In the genomic region with DNA sequence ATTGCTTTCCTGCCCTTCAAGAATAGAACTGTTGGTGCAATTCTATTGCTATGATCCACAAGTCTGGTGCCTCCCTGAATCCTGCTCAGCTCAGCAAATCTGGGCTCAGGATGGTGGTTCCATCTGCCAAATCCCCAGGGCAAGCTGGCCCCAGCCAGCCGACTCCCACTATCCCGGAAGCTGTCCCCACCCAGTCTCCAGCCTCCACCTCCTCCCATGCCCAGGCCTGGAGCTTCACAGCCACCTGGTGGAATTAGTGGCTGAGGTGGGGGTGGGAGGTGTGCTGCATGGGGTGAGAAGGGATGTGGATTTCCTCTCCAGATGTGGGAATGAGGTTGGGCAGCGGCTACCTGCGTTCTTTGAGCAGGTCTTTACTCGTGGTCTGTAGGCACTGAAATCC, we compare ENCODE assay signal across 19 cellular contexts.
DNase-seq lines count a peak whose midpoint lies in the region; ATAC-seq, FAIRE-seq and TF ChIP-seq lines count a peak whose summit lies in the region.
"Had no signal": no experiment of that assay in that cellular context is flagged by ENCODE, and none has a peak within 500 bp of the region (broad histone marks: within the 10 kb centered on the region; RNA-seq: fewer than 3 reads in every experiment).

No MANE protein-coding gene starts in this region.

- H2AFZ ChIP-seq in keratinocyte (ENCODE audit: control insufficient read depth, low read length) (peak overlapping the region; percentile 6), H9 (ENCODE audit: low read length) (no peak overlapping the region)
- H2AFZ ChIP-seq: GM23338 had no signal

- no peak overlapping the region for H3K4me3 Mint-ChIP-seq in H9
- no peak overlapping the region for H3K4me3 Mint-ChIP-seq in activated CD8-positive, alpha-beta memory T cell treated with anti-CD3 and anti-CD28 coated beads, Interleukin-2, amount 10 ng/mL, durations not matched to agents 7 days and 5 days
- H3K4me3 Mint-ChIP-seq: CD4-positive, CD25-positive, alpha-beta regulatory T cell; GM23338 had no signal

- H4K91ac ChIP-seq in H9 (ENCODE audit: insufficient read length, low read depth, low read length) = no peak overlapping the region

- H3K4me2 ChIP-seq in keratinocyte (ENCODE audit: control insufficient read depth, extremely low read depth, insufficient read depth, low read depth, low read length) (peak overlapping the region; percentile 9), H9 (ENCODE audit: insufficient read depth, insufficient read length, low read length) (no peak overlapping the region)
- H3K4me2 ChIP-seq: GM23338, KMS-11 had no signal

- no peak overlapping the region for H2BK20ac ChIP-seq in H9 (ENCODE audit: low read depth, low read length, poor library complexity, severe bottlenecking)

- H3K9me3 Mint-ChIP-seq in H9 = no peaks in the 10 kb centered on the region; a peak in 1 of 5 replicates
- no peaks in the 10 kb centered on the region for H3K9me3 Mint-ChIP-seq in activated CD8-positive, alpha-beta memory T cell treated with anti-CD3 and anti-CD28 coated beads, Interleukin-2, amount 10 ng/mL, durations not matched to agents 7 days and 5 days (ENCODE audit: low read depth)

- H2BK15ac ChIP-seq in H9 (ENCODE audit: low read depth, low read length) = no peak overlapping the region

- H3K27me3 Mint-ChIP-seq in H9 (ENCODE audit: low read depth) = peaks cover 27% of the 10 kb centered on the region
- H3K27me3 Mint-ChIP-seq in activated CD8-positive, alpha-beta memory T cell treated with anti-CD3 and anti-CD28 coated beads, Interleukin-2, amount 10 ng/mL, durations not matched to agents 7 days and 5 days = peaks cover 30% of the 10 kb centered on the region

- CTCF ChIA-PET in activated CD8-positive, alpha-beta memory T cell treated with anti-CD3 and anti-CD28 coated beads, Interleukin-2, amount 10 ng/mL, durations not matched to agents 7 days and 5 days (lab: Charles Lee) = no interaction called here

- H3K9me1 ChIP-seq in keratinocyte (ENCODE audit: control insufficient read depth, extremely low read depth, insufficient read depth, low read length) = no peaks in the 10 kb centered on the region

- H3K79me1 ChIP-seq in H9 (ENCODE audit: insufficient read depth, low read depth, low read length, poor library complexity, severe bottlenecking) = no peaks in the 10 kb centered on the region

- no CpG with 5 or more reads among the region's 5 CpGs for WGBS in H9 (ENCODE audit: extremely low coverage, insufficient read length, low lambda C conversion rate)

- H3K4me3 ChIP-seq in keratinocyte (ENCODE audit: control insufficient read depth in 2 of 3, extremely low read depth in 1 of 3, insufficient read depth in 2 of 3, low read depth in 1 of 3, low read length in 3 of 3) (no peak overlapping the region), skin epidermis (no peak overlapping the region)
- H3K4me3 ChIP-seq: GM23338 had no signal

- no peak overlapping the region for H3K23ac ChIP-seq in H9 (ENCODE audit: insufficient read length, low read depth, low read length)

- no peak overlapping the region for H3K4ac ChIP-seq in H9 (ENCODE audit: low read depth, low read length)

- no peak overlapping the region for H2BK12ac ChIP-seq in H9 (ENCODE audit: insufficient read length, low read depth, low read length)

- dilution Hi-C loops in keratinocyte (cut with MboI; ENCODE audit: extremely low pct_ligation_motif_present, low sequenced_read_pairs) = no loop called here

- peaks cover 16% of the 10 kb centered on the region for H3K27me3 ChIP-seq in keratinocyte (ENCODE audit: control insufficient read depth, extremely low read depth, insufficient read depth, low read length)
- H3K27me3 ChIP-seq in H9 (ENCODE audit: insufficient read depth, low read length) = no peaks in the 10 kb centered on the region

- H3K23me2 ChIP-seq in H9 (ENCODE audit: insufficient read length, low read depth, low read length, poor library complexity, severe bottlenecking) = no peaks in the 10 kb centered on the region

- no peak overlapping the region for H2BK5ac ChIP-seq in H9 (ENCODE audit: insufficient read length, low read length)

- H3T11ph ChIP-seq in H9 (ENCODE audit: low read length) = no peak overlapping the region

- H4K5ac ChIP-seq in H9 (ENCODE audit: insufficient read length, low read depth, low read length) = no peak overlapping the region

- H4K8ac ChIP-seq in H9 (replicated peaks; ENCODE audit: insufficient read length, low read depth, low read length) = no peak overlapping the region

- no peak overlapping the region for H3K18ac ChIP-seq in H9 (ENCODE audit: insufficient read length, low read depth, low read length)

- no peak overlapping the region for H3K9ac ChIP-seq in keratinocyte (ENCODE audit: control insufficient read depth, extremely low read depth, insufficient read depth, low read length)
- no peak overlapping the region for H3K9ac ChIP-seq in H9 (ENCODE audit: extremely low read depth, insufficient read length, low read length)
- H3K9ac ChIP-seq: KMS-11 had no signal

- H3K27ac Mint-ChIP-seq in H9 = no peak overlapping the region; a peak in 2 of 7 replicates
- H3K27ac Mint-ChIP-seq in activated CD8-positive, alpha-beta memory T cell treated with anti-CD3 and anti-CD28 coated beads, Interleukin-2, amount 10 ng/mL, durations not matched to agents 7 days and 5 days = no peak overlapping the region
- H3K27ac Mint-ChIP-seq: CD4-positive, CD25-positive, alpha-beta regulatory T cell; GM23338 had no signal

- peaks cover 15% of the 10 kb centered on the region for H3K4me1 ChIP-seq in keratinocyte (ENCODE audit: control insufficient read depth, extremely low read depth, insufficient read depth, low read length)
- H3K4me1 ChIP-seq in H9 (ENCODE audit: insufficient read depth, low read length) = no peaks in the 10 kb centered on the region; the same call in 1 of the 2 replicates

- no peak overlapping the region for H3K14ac ChIP-seq in H9 (ENCODE audit: insufficient read depth, low read length)

- TF ChIP-seq CTCF in keratinocyte (optimal IDR thresholded peaks at IDR 0.05 in 1 of 3, IDR thresholded peaks at IDR 0.05 in 1 of 3, conservative IDR thresholded peaks at IDR 0.05 in 1 of 3; ENCODE audit: extremely low read depth in 1 of 3, insufficient read depth in 2 of 3, low read length in 3 of 3) (peak in 1 of 3 experiments; percentile 6), H9 (conservative IDR thresholded peaks at IDR 0.05) (no peak)

- H3K27ac ChIP-seq in keratinocyte (ENCODE audit: control insufficient read depth, insufficient read depth, low read length) (no peak overlapping the region), skin epidermis (peak overlapping the region in 18 of 21 experiments; percentile 25 to 81 (median 70)), H9 (ENCODE audit: insufficient read length, low read depth, low read length) (no peak overlapping the region)
- H3K27ac ChIP-seq: KMS-11 had no signal

- H2BK120ac ChIP-seq in H9 (ENCODE audit: low read depth, low read length, poor library complexity, severe bottlenecking) = no peak overlapping the region

- H3K36me3 ChIP-seq in keratinocyte (ENCODE audit: control insufficient read depth in 2 of 2, extremely low read depth in 1 of 2, insufficient read depth in 2 of 2, low read length in 2 of 2) = no peaks in the 10 kb centered on the region

- H3K9me3 ChIP-seq in keratinocyte (ENCODE audit: control insufficient read depth, low read depth, low read length) = no peaks in the 10 kb centered on the region
- H3K9me3 ChIP-seq in H9 (ENCODE audit: control insufficient read depth, low read depth, low read length) = no peaks in the 10 kb centered on the region

- FAIRE-seq in keratinocyte (lab: Jason Lieb, UNC) = no peak
- FAIRE-seq: RCC 7860 had no signal

- H3K79me2 ChIP-seq in keratinocyte (ENCODE audit: control insufficient read depth, insufficient read depth, low read length) (no peaks in the 10 kb centered on the region), H9 (ENCODE audit: insufficient read depth, low read length) (no peaks in the 10 kb centered on the region)

- H3K56ac ChIP-seq in H9 (ENCODE audit: insufficient read length, low read depth, low read length) = no peak overlapping the region

- H4K20me1 ChIP-seq in keratinocyte (ENCODE audit: control insufficient read depth, extremely low read depth, insufficient read depth, low read length) = no peaks in the 10 kb centered on the region
- H4K20me1 ChIP-seq in H9 (ENCODE audit: control insufficient read depth, insufficient read depth, insufficient read length) = no peaks in the 10 kb centered on the region

- no peaks in the 10 kb centered on the region for H3K36me3 Mint-ChIP-seq in H9 (ENCODE audit: insufficient read depth in 1 of 3, low read depth in 3 of 3)
- H3K36me3 Mint-ChIP-seq in activated CD8-positive, alpha-beta memory T cell treated with anti-CD3 and anti-CD28 coated beads, Interleukin-2, amount 10 ng/mL, durations not matched to agents 7 days and 5 days = no peaks in the 10 kb centered on the region
- H3K36me3 Mint-ChIP-seq: CD4-positive, CD25-positive, alpha-beta regulatory T cell had no signal

- H2AK5ac ChIP-seq in H9 (ENCODE audit: insufficient read length, low read length) = no peak overlapping the region

- peak; percentile 59 for DNase-seq in NCI-H69 (lab: John Stamatoyannopoulos, UW)
- peak; percentile 27 for DNase-seq in SW480 (ENCODE audit: low spot score)
- DNase-seq in keratinocyte (ENCODE audit: low read depth, low spot score) = no peak
- no peak for DNase-seq in H9
- no peak for DNase-seq in DMS53 (lab: John Stamatoyannopoulos, UW)
- DNase-seq in activated CD8-positive, alpha-beta memory T cell treated with anti-CD3 and anti-CD28 coated beads, Interleukin-2, amount 10 ng/mL, durations not matched to agents 7 days and 5 days = no peak
- DNase-seq: AML-193; CD4-positive, CD25-positive, alpha-beta regulatory T cell; GF-D8; MM.1S; NCI-H1105; NCI-H1694 treated with DMSO at 0.1 percent for 48 hours; NCI-H345; NCI-H774 had no signal

- peaks cover 8 to 9% of the 10 kb centered on the region in 2 experiments for H3K4me1 Mint-ChIP-seq in H9
- H3K4me1 Mint-ChIP-seq in activated CD8-positive, alpha-beta memory T cell treated with anti-CD3 and anti-CD28 coated beads, Interleukin-2, amount 10 ng/mL, durations not matched to agents 7 days and 5 days = no peaks in the 10 kb centered on the region
- H3K4me1 Mint-ChIP-seq: CD4-positive, CD25-positive, alpha-beta regulatory T cell had no signal

- no peak for ATAC-seq in GM19463 (IDR thresholded peaks at IDR 0.05; ENCODE audit: unreplicated experiment)
- no peak for ATAC-seq in activated CD8-positive, alpha-beta memory T cell treated with anti-CD3 and anti-CD28 coated beads, Interleukin-2, amount 10 ng/mL, durations not matched to agents 7 days and 5 days
- ATAC-seq: GM23338 had no signal

Comparison
In these comparisons a context has a peak if more than half of its experiments do, and no peak if none do; other contexts are left out.
1. DNase-seq: peak in NCI-H69 (single experiment) and SW480 (single experiment); none in keratinocyte (single experiment), H9 (single experiment), DMS53 (single experiment) and activated CD8-positive, alpha-beta memory T cell treated with anti-CD3 and anti-CD28 coated beads, Interleukin-2, amount 10 ng/mL, durations not matched to agents 7 days and 5 days (single experiment).
2. H3K27ac ChIP-seq: peak in skin epidermis (18 of 21); none in keratinocyte (single experiment) and H9 (single experiment).